ENCODE assay signal across 31 cellular contexts in the genomic region with DNA sequence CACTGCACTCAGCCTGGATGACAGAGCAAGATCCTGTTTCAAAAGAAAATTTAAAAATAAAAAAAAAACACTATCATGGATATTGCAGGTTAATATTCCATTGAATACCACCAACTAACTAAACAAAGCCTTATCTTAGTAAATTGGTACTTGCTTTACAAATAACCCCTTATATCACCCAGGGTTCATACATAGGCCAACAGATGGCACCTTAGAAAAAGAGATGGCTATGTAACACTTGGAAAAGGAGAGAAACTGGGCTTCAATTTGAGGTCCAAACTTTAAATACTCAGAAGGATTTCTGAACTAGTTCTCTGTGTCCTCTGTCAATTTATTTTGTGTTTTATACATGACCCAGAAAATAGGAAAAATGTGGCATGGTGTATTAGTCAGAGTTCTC.
DNase-seq lines count a peak whose midpoint lies in the region; ATAC-seq, FAIRE-seq and TF ChIP-seq lines count a peak whose summit lies in the region.
"Had no signal": no experiment of that assay in that cellular context is flagged by ENCODE, and none has a peak within 500 bp of the region (broad histone marks: within the 10 kb centered on the region; RNA-seq: fewer than 3 reads in every experiment).

No MANE protein-coding gene starts in this region.

- H2AFZ ChIP-seq in HepG2 (ENCODE audit: low read length), result no peak overlapping the region

- intact Hi-C loops in right lobe of liver (cut with DNase I) (no loop called here), HepG2 (cut with micrococcal nuclease; ENCODE audit: unreplicated experiment) (no loop called here)

- DNase-seq in right lobe of liver (no peak), HepG2 (ENCODE audit: low spot score) (no peak), left lobe of liver (ENCODE audit: low spot score) (no peak), pons (ENCODE audit: low spot score) (no peak)
- DNase-seq: 8988T; ACHN; AML-193; BE2C; C1 segment of cervical spinal cord; Caco-2; Calu3; CD4-positive, alpha-beta memory T cell; CD4-positive, alpha-beta T cell; CD4-positive, CD25-positive, alpha-beta regulatory T cell; CD8-positive, alpha-beta memory T cell; CD8-positive, alpha-beta T cell; COR-L47; DMS 273 treated with DMSO at 0.1 percent for 48 hours; DMS153; DMS53; DMS79; DMS79 treated with DMSO at 0.1 percent for 48 hours; DND-41; EL had no signal

- no peak for FAIRE-seq in HepG2 (lab: Jason Lieb, UNC)
- FAIRE-seq: A204.1, A549, D721Med had no signal

- in situ Hi-C loops in HepG2 (cut with HindIII; ENCODE audit: extremely low pct_ligation_motif_present, low pct_unique_long_range_greater_than_20kb), result no loop called here

- ATAC-seq in right lobe of liver (peak; percentile 40 to 56 (median 48)), HepG2 (no peak), left lobe of liver (peak; percentile 41)
- ATAC-seq: A549; CD8-positive, alpha-beta T cell had no signal

- POLR2A ChIA-PET in HepG2 (lab: Yijun Ruan, JAX), result no interaction called here

- H3K36me3 ChIP-seq in right lobe of liver (no peaks in the 10 kb centered on the region), HepG2 (replicated peaks in 1 of 2; ENCODE audit: control insufficient read depth in 1 of 2, insufficient read depth in 2 of 2, low read length in 2 of 2) (no peaks in the 10 kb centered on the region)
- H3K36me3 ChIP-seq: BE2C; BLaER1; BLaER1 treated with 17β-estradiol and CSF1 and Interleukin-3, amounts not matched to agents 10 nM and 100 nM had no signal

- TF ChIP-seq RAD21 in HepG2 (CRISPR knock-in tag; IDR thresholded peaks at IDR 0.05), result no peak

- no TSS peak for BruUV-seq in HepG2 (replicated peaks; lab: Mats Ljungman, UMichigan)

- TF ChIP-seq EP300 in HepG2 (IDR thresholded peaks at IDR 0.05; ENCODE audit: low read depth in 2 of 2, low read length in 2 of 2) (no peak), HepG2 (CRISPR knock-in tag; IDR thresholded peaks at IDR 0.05; ENCODE audit: borderline replicate concordance) (no peak)

- CTCF ChIA-PET in HepG2 (lab: Yijun Ruan, JAX; ENCODE audit: low intra/inter-chr PET ratio, low total read pairs), result no interaction called here

- H4K20me1 ChIP-seq in HepG2 (ENCODE audit: insufficient read depth, low read length), result no peaks in the 10 kb centered on the region
- H4K20me1 ChIP-seq: BLaER1; BLaER1 treated with 17β-estradiol and CSF1 and Interleukin-3, amounts not matched to agents 10 nM and 100 nM had no signal

- H3K27ac ChIP-seq in right lobe of liver (no peak overlapping the region), HepG2 (ENCODE audit: extremely low read length, insufficient read depth, low read length) (no peak overlapping the region)
- H3K27ac ChIP-seq: 22Rv1; A549; BLaER1; BLaER1 treated with 17β-estradiol and CSF1 and Interleukin-3, amounts not matched to agents 10 nM and 100 nM; C4-2B had no signal

- H3K9me3 ChIP-seq in right lobe of liver (no peaks in the 10 kb centered on the region), HepG2 (ENCODE audit: low read length) (no peaks in the 10 kb centered on the region)
- H3K9me3 ChIP-seq: A549; BE2C; BLaER1; BLaER1 treated with 17β-estradiol and CSF1 and Interleukin-3, amounts not matched to agents 10 nM and 100 nM; Caco-2 had no signal

- TF ChIP-seq CTCF in right lobe of liver (IDR thresholded peaks at IDR 0.05), result peak in 2 of 4 donors; percentile 22 to 24
- TF ChIP-seq CTCF in HepG2 (CRISPR knock-in tag; IDR thresholded peaks at IDR 0.05), result no peak

- TF ChIP-seq POLR2A in right lobe of liver (IDR thresholded peaks at IDR 0.05) (no peak), HepG2 (IDR thresholded peaks at IDR 0.05; ENCODE audit: insufficient read depth in 1 of 2, low read depth in 2 of 2, low read length in 2 of 2) (no peak)

- no peak overlapping the region for H3K4me2 ChIP-seq in HepG2 (ENCODE audit: low read depth, low read length)
- H3K4me2 ChIP-seq: A549; BLaER1; BLaER1 treated with 17β-estradiol and CSF1 and Interleukin-3, amounts not matched to agents 10 nM and 100 nM had no signal

- H3K27me3 ChIP-seq in right lobe of liver, result no peaks in the 10 kb centered on the region
- no peaks in the 10 kb centered on the region for H3K27me3 ChIP-seq in HepG2 (ENCODE audit: control insufficient read depth in 1 of 2, insufficient read depth in 2 of 2, low read length in 2 of 2)
- H3K27me3 ChIP-seq: BE2C; BLaER1; BLaER1 treated with 17β-estradiol and CSF1 and Interleukin-3, amounts not matched to agents 10 nM and 100 nM had no signal

- H3K79me2 ChIP-seq in HepG2 (ENCODE audit: insufficient read depth, low read length), result no peaks in the 10 kb centered on the region

- no peak overlapping the region for H3K9ac ChIP-seq in HepG2 (ENCODE audit: insufficient read depth, low read depth, low read length)
- H3K9ac ChIP-seq: BLaER1; BLaER1 treated with 17β-estradiol and CSF1 and Interleukin-3, amounts not matched to agents 10 nM and 100 nM had no signal

- H3K4me1 ChIP-seq in right lobe of liver (no peaks in the 10 kb centered on the region), HepG2 (ENCODE audit: insufficient read depth, low read length) (no peaks in the 10 kb centered on the region)
- H3K4me1 ChIP-seq: A549, BE2C, BLaER1, Caco-2 had no signal

- H3K4me3 ChIP-seq in right lobe of liver (no peak overlapping the region), HepG2 (replicated peaks in 1 of 3; ENCODE audit: insufficient read depth in 1 of 3, low read depth in 2 of 3, low read length in 3 of 3) (no peak overlapping the region)
- H3K4me3 ChIP-seq: A549; BLaER1; BLaER1 treated with 17β-estradiol and CSF1 and Interleukin-3, amounts not matched to agents 10 nM and 100 nM had no signal

TF ChIP-seq in HepG2, 621 proteins besides CTCF, POLR2A, EP300 and RAD21 (continues in another document):
- TF ChIP-seq, protein P1, sequence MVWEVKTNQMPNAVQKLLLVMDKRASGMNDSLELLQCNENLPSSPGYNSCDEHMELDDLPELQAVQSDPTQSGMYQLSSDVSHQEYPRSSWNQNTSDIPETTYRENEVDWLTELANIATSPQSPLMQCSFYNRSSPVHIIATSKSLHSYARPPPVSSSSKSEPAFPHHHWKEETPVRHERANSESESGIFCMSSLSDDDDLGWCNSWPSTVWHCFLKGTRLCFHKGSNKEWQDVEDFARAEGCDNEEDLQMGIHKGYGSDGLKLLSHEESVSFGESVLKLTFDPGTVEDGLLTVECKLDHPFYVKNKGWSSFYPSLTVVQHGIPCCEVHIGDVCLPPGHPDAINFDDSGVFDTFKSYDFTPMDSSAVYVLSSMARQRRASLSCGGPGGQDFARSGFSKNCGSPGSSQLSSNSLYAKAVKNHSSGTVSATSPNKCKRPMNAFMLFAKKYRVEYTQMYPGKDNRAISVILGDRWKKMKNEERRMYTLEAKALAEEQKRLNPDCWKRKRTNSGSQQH (CRISPR knock-in tag; IDR thresholded peaks at IDR 0.05; ENCODE audit: low read depth), result no peak
- no peak for TF ChIP-seq SP4 (CRISPR knock-in tag; IDR thresholded peaks at IDR 0.05)
- TF ChIP-seq NFE2L1 (CRISPR knock-in tag; IDR thresholded peaks at IDR 0.05; ENCODE audit: borderline replicate concordance), result no peak
- TF ChIP-seq, protein P2, sequence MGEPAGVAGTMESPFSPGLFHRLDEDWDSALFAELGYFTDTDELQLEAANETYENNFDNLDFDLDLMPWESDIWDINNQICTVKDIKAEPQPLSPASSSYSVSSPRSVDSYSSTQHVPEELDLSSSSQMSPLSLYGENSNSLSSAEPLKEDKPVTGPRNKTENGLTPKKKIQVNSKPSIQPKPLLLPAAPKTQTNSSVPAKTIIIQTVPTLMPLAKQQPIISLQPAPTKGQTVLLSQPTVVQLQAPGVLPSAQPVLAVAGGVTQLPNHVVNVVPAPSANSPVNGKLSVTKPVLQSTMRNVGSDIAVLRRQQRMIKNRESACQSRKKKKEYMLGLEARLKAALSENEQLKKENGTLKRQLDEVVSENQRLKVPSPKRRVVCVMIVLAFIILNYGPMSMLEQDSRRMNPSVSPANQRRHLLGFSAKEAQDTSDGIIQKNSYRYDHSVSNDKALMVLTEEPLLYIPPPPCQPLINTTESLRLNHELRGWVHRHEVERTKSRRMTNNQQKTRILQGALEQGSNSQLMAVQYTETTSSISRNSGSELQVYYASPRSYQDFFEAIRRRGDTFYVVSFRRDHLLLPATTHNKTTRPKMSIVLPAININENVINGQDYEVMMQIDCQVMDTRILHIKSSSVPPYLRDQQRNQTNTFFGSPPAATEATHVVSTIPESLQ (CRISPR knock-in tag; conservative IDR thresholded peaks at IDR 0.05), result no peak
- no peak for TF ChIP-seq ZBTB3 (CRISPR knock-in tag; IDR thresholded peaks at IDR 0.05; ENCODE audit: borderline replicate concordance, low read depth)
- TF ChIP-seq, protein P3, sequence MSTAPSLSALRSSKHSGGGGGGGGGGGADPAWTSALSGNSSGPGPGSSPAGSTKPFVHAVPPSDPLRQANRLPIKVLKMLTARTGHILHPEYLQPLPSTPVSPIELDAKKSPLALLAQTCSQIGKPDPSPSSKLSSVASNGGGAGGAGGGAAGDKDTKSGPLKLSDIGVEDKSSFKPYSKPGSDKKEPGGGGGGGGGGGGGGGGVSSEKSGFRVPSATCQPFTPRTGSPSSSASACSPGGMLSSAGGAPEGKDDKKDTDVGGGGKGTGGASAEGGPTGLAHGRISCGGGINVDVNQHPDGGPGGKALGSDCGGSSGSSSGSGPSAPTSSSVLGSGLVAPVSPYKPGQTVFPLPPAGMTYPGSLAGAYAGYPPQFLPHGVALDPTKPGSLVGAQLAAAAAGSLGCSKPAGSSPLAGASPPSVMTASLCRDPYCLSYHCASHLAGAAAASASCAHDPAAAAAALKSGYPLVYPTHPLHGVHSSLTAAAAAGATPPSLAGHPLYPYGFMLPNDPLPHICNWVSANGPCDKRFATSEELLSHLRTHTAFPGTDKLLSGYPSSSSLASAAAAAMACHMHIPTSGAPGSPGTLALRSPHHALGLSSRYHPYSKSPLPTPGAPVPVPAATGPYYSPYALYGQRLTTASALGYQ (CRISPR knock-in tag; IDR thresholded peaks at IDR 0.05), result no peak
- no peak for TF ChIP-seq ZSCAN25 (CRISPR knock-in tag; IDR thresholded peaks at IDR 0.05)
- no peak for TF ChIP-seq PAX8 (CRISPR knock-in tag; IDR thresholded peaks at IDR 0.05; ENCODE audit: borderline replicate concordance)
- TF ChIP-seq, protein P4, sequence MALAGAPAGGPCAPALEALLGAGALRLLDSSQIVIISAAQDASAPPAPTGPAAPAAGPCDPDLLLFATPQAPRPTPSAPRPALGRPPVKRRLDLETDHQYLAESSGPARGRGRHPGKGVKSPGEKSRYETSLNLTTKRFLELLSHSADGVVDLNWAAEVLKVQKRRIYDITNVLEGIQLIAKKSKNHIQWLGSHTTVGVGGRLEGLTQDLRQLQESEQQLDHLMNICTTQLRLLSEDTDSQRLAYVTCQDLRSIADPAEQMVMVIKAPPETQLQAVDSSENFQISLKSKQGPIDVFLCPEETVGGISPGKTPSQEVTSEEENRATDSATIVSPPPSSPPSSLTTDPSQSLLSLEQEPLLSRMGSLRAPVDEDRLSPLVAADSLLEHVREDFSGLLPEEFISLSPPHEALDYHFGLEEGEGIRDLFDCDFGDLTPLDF (CRISPR knock-in tag; IDR thresholded peaks at IDR 0.05), result no peak
- TF ChIP-seq ZNF75D (CRISPR knock-in tag; IDR thresholded peaks at IDR 0.05; ENCODE audit: borderline replicate concordance), result no peak
- no peak for TF ChIP-seq FOXO1 (CRISPR knock-in tag; IDR thresholded peaks at IDR 0.05)
- no peak for TF ChIP-seq ZNF891 (CRISPR knock-in tag; IDR thresholded peaks at IDR 0.05)
- no peak for TF ChIP-seq FOXJ3 (CRISPR knock-in tag; IDR thresholded peaks at IDR 0.05; ENCODE audit: borderline replicate concordance)
